1 cellular context compared by ENCODE assay signal in the genomic region with DNA sequence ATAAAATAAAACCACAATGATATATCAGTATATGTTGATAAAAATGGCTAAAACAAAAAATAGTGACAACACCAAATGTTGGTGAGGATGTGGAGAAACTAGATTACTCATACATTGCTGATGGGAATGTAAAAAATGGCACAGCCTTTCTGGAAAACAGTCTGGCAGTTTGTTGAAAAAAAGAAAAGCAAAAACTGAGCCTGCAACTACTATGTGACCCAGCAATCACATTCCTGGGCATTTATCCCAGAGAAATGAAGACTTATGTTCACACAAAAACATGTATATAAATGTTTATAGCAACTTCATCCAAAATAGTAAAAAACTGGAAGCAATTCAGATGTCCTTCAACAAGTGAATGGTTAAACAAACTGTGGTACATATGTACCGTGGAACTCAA.
TF ChIP-seq lines count a peak whose summit lies in the region.

No MANE protein-coding gene starts in this region.

TF ChIP-seq in K562, 482 proteins besides CTCF, POLR2A, EP300 and RAD21:
- TF ChIP-seq PTRF (tag; IDR thresholded peaks at IDR 0.05): no peak
- TF ChIP-seq RBM25 (IDR thresholded peaks at IDR 0.05; ENCODE audit: low read depth, low read length, severe bottlenecking): peak; percentile 25
